20 cellular contexts compared by ENCODE assay signal in genomic region chr15:89852342-89853005, GRCh38. TPM values are rescaled to one million over a fixed set of nuclear protein-coding genes. Genes with fewer than 3 reads are reported as not detected.
A peak's percentile ranks its signal among the peaks of the same experiment; 100 is the strongest.
DNase-seq lines count a peak whose midpoint lies in the region; ATAC-seq, FAIRE-seq and TF ChIP-seq lines count a peak whose summit lies in the region.
"Had no signal": no experiment of that assay in that cellular context is flagged by ENCODE, and none has a peak within 500 bp of the region (broad histone marks: within the 10 kb centered on the region; RNA-seq: fewer than 3 reads in every experiment).

No MANE protein-coding gene starts in this region.

- H3K27me3 Mint-ChIP-seq in HFFc6 (ENCODE audit: insufficient read depth), result peaks cover 2% of the 10 kb centered on the region; the same call in 1 of the 2 replicates
- H3K27me3 Mint-ChIP-seq: CD4-positive, alpha-beta T cell had no signal

- peaks cover 56% of the 10 kb centered on the region for H3K4me1 Mint-ChIP-seq in HFFc6 (ENCODE audit: low read depth)

- H3K4me3 ChIP-seq in RWPE2 (ENCODE audit: severe bottlenecking) (no peak overlapping the region), kidney (ENCODE audit: low read length in 2 of 2) (no peak overlapping the region), rectal smooth muscle tissue (ENCODE audit: low read length) (peak overlapping the region; percentile 0), upper lobe of right lung (no peak overlapping the region)
- H3K4me3 ChIP-seq: PC-9 had no signal

- H3K9me3 Mint-ChIP-seq in HFFc6, result no peaks in the 10 kb centered on the region
- H3K9me3 Mint-ChIP-seq: CD4-positive, alpha-beta T cell had no signal

- H3K9ac ChIP-seq in kidney (ENCODE audit: low read length in 2 of 2) (no peak overlapping the region), rectal smooth muscle tissue (ENCODE audit: low read length) (no peak overlapping the region)
- H3K9ac ChIP-seq: SK-N-SH had no signal

- H3K4me3 Mint-ChIP-seq in HFFc6, result no peak overlapping the region
- H3K4me3 Mint-ChIP-seq: CD4-positive, alpha-beta T cell had no signal

- H3K27ac ChIP-seq in RWPE2 (ENCODE audit: poor library complexity, severe bottlenecking) (peak overlapping the region; percentile 96), kidney (ENCODE audit: low read depth in 2 of 2, low read length in 2 of 2) (peak overlapping the region; percentile 22 to 36), rectal smooth muscle tissue (ENCODE audit: low read depth, low read length) (no peak overlapping the region), upper lobe of right lung (no peak overlapping the region)
- H3K27ac ChIP-seq: PC-9 had no signal

- no peaks in the 10 kb centered on the region for H3K27me3 ChIP-seq in RWPE2 (ENCODE audit: insufficient read depth, poor library complexity, severe bottlenecking)
- no peaks in the 10 kb centered on the region for H3K27me3 ChIP-seq in rectal smooth muscle tissue (ENCODE audit: control insufficient read depth, insufficient read depth, low read length)
- no peaks in the 10 kb centered on the region for H3K27me3 ChIP-seq in upper lobe of right lung

- FAIRE-seq in kidney (lab: Jason Lieb, UNC), result no peak

- H3K4me1 ChIP-seq in RWPE2 (ENCODE audit: insufficient read depth, poor library complexity, severe bottlenecking), result peaks cover 28% of the 10 kb centered on the region
- peaks cover 12 to 30% of the 10 kb centered on the region in 2 donors for H3K4me1 ChIP-seq in kidney (ENCODE audit: control insufficient read depth in 1 of 2, insufficient read depth in 1 of 2, low read depth in 1 of 2, low read length in 2 of 2)
- H3K4me1 ChIP-seq in rectal smooth muscle tissue (ENCODE audit: control insufficient read depth, insufficient read depth, low read length), result no peaks in the 10 kb centered on the region
- H3K4me1 ChIP-seq in upper lobe of right lung, result no peaks in the 10 kb centered on the region

- no peak for DNase-seq in HFFc6
- DNase-seq in RWPE2 (ENCODE audit: low spot score), result no peak
- DNase-seq in kidney, result no peak
- DNase-seq in GM13977 (ENCODE audit: low spot score), result no peak
- DNase-seq in upper lobe of right lung, result no peak
- DNase-seq in NCI-H82 treated with DMSO at 0.1 percent for 48 hours (lab: John Stamatoyannopoulos, UW; ENCODE audit: unreplicated experiment), result no peak
- DNase-seq: ACHN; Calu3; CD4-positive, alpha-beta T cell; GOT3; NCI-H146; NCI-H2107; NCI-H345; NCI-H69; PC-9; Right ventricle myocardium superior; SK-N-SH had no signal

- TF ChIP-seq CTCF in HFFc6 (IDR thresholded peaks at IDR 0.05) (no peak), RWPE2 (IDR thresholded peaks at IDR 0.05; ENCODE audit: poor library complexity, severe bottlenecking) (no peak), kidney (IDR thresholded peaks at IDR 0.05; ENCODE audit: borderline replicate concordance, extremely low read depth, insufficient read depth) (no peak), GM13977 (IDR thresholded peaks at IDR 0.05; ENCODE audit: extremely low read depth, insufficient read depth, missing control alignments) (no peak), upper lobe of right lung (IDR thresholded peaks at IDR 0.05) (no peak)

- H3K36me3 ChIP-seq in RWPE2 (ENCODE audit: low read depth), result peaks cover 50% of the 10 kb centered on the region
- no peaks in the 10 kb centered on the region for H3K36me3 ChIP-seq in kidney (ENCODE audit: control insufficient read depth in 1 of 2, insufficient read depth in 2 of 2, low read length in 2 of 2)
- no peaks in the 10 kb centered on the region for H3K36me3 ChIP-seq in rectal smooth muscle tissue (ENCODE audit: control insufficient read depth, insufficient read depth, low read length)
- H3K36me3 ChIP-seq in upper lobe of right lung, result peaks cover 16% of the 10 kb centered on the region

- H3K9me3 ChIP-seq in RWPE2 (ENCODE audit: severe bottlenecking), result no peaks in the 10 kb centered on the region
- H3K9me3 ChIP-seq in kidney (ENCODE audit: control insufficient read depth in 1 of 2, low read length in 2 of 2), result no peaks in the 10 kb centered on the region
- H3K9me3 ChIP-seq in upper lobe of right lung, result no peaks in the 10 kb centered on the region
- H3K9me3 ChIP-seq: SK-N-SH had no signal

- in situ Hi-C loops in GM13977 (cut with MboI; ENCODE audit: low pct_unique_long_range_greater_than_20kb, low sequenced_read_pairs, unreplicated experiment), result no loop called here

- intact Hi-C loops in kidney (cut with DNase I), result no loop called here
- intact Hi-C loops in upper lobe of right lung (cut with DNase I), result no loop called here

- peaks cover 35% of the 10 kb centered on the region for H3K36me3 Mint-ChIP-seq in HFFc6 (ENCODE audit: low read depth)

- no peak for ATAC-seq in RWPE2 (ENCODE audit: low read depth)
- ATAC-seq in upper lobe of right lung, result no peak
- ATAC-seq in HG03378 (IDR thresholded peaks at IDR 0.05; ENCODE audit: unreplicated experiment), result no peak

- H3K27ac Mint-ChIP-seq in HFFc6, result peak overlapping the region; percentile 27
- H3K27ac Mint-ChIP-seq: CD4-positive, alpha-beta T cell had no signal

RNA-seq across cellular contexts. Expression of gene ANPEP, which starts 37.8 kb away (rescaled TPM):
- total RNA-seq in HFFc6 (2021; fragmentation: NEBNext Ultra II Directional; extraction: Animal tissue kit (Norgen Biotek cat#: 25700)), result 100 to 1,000 TPM; 502 to 857 (median 524) TPM
- 221 TPM for total RNA-seq in kidney
- 242 TPM for polyA plus RNA-seq in kidney (ENCODE audit: insufficient read depth, low read depth, low replicate concordance)
- 42.6 TPM for total RNA-seq in upper lobe of right lung
- total RNA-seq: G401 had no signal

RNA-seq across cellular contexts. Expression of gene AP3S2, which starts 41.3 kb away (rescaled TPM):
- 10 to 100 TPM; 30.9 to 37.9 (median 33.4) TPM for total RNA-seq in HFFc6 (2021; fragmentation: NEBNext Ultra II Directional; extraction: Animal tissue kit (Norgen Biotek cat#: 25700))
- total RNA-seq in kidney, result 42.9 TPM
- 17.5 TPM for polyA plus RNA-seq in kidney (ENCODE audit: insufficient read depth, low read depth, low replicate concordance)
- 32.1 TPM for total RNA-seq in upper lobe of right lung

Comparison
In these comparisons a context has a peak if more than half of its experiments do, and no peak if none do; other contexts are left out.
1. H3K27ac ChIP-seq: peak in RWPE2 (single experiment) and kidney (2 of 2); none in rectal smooth muscle tissue (single experiment) and upper lobe of right lung (single experiment).